Comparison of ENCODE assay signal across 9 cellular contexts in the genomic region with DNA sequence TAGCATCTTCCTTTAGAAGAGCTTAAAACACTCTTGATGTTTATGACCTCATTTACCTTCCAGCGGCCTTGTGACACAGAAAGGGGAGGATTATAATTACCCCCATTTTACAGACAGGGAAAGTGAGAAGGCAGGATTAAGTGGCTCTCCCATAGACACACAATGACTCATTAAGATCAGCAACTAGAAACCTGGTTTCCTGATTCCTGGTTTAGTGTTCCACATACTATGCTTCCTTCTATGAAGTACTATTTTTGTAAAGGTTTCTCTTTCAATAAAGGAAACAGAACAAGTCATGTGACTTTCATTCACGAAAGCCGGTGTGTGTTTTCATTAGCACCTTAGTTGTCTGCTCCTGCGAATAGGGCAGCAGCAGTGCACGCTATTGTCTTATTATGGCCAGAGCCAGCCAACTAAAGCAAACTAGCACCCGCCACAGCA. TPM values are rescaled to one million over a fixed set of nuclear protein-coding genes. Genes with fewer than 3 reads are reported as not detected.
DNase-seq lines count a peak whose midpoint lies in the region; ATAC-seq lines count a peak whose summit lies in the region.
"Had no signal": no experiment of that assay in that cellular context is flagged by ENCODE, and none has a peak within 500 bp of the region (broad histone marks: within the 10 kb centered on the region; RNA-seq: fewer than 3 reads in every experiment).

No MANE protein-coding gene starts in this region.

- peak overlapping the region; percentile 27 to 90 (median 85) for H3K27ac Mint-ChIP-seq in CD4-positive, alpha-beta memory T cell
- H3K27ac Mint-ChIP-seq in activated naive CD4-positive, alpha-beta T cell treated with anti-CD3 and anti-CD28 coated beads, Interleukin-2, amount 50 U/mL, for 72 hours, result peak overlapping the region in 1 of 2 donors; percentile 71
- H3K27ac Mint-ChIP-seq in activated CD8-positive, alpha-beta memory T cell treated with anti-CD3 and anti-CD28 coated beads, Interleukin-2, amount 10 ng/mL, durations not matched to agents 7 days and 5 days, result no peak overlapping the region

- H3K36me3 Mint-ChIP-seq in CD4-positive, alpha-beta memory T cell, result peaks cover 13 to 25% of the 10 kb centered on the region in 2 donors
- H3K36me3 Mint-ChIP-seq in activated naive CD4-positive, alpha-beta T cell treated with anti-CD3 and anti-CD28 coated beads, Interleukin-2, amount 50 U/mL, for 72 hours, result peaks cover 0 to 8% of the 10 kb centered on the region in 2 donors
- H3K36me3 Mint-ChIP-seq in activated CD8-positive, alpha-beta memory T cell treated with anti-CD3 and anti-CD28 coated beads, Interleukin-2, amount 10 ng/mL, durations not matched to agents 7 days and 5 days, result no peaks in the 10 kb centered on the region

- peak overlapping the region; percentile 13 to 19 for H3K4me3 ChIP-seq in CD4-positive, alpha-beta memory T cell (ENCODE audit: low read length in 2 of 2)

- peaks cover 0 to 1% (median 0%) of the 10 kb centered on the region in 8 donors for H3K9me3 Mint-ChIP-seq in CD4-positive, alpha-beta memory T cell
- no peaks in the 10 kb centered on the region for H3K9me3 Mint-ChIP-seq in activated naive CD4-positive, alpha-beta T cell treated with anti-CD3 and anti-CD28 coated beads, Interleukin-2, amount 50 U/mL, for 72 hours
- no peaks in the 10 kb centered on the region for H3K9me3 Mint-ChIP-seq in activated CD8-positive, alpha-beta memory T cell treated with anti-CD3 and anti-CD28 coated beads, Interleukin-2, amount 10 ng/mL, durations not matched to agents 7 days and 5 days (ENCODE audit: low read depth)
- H3K9me3 Mint-ChIP-seq: central memory CD8-positive, alpha-beta T cell had no signal

- H3K27ac ChIP-seq in CD4-positive, alpha-beta memory T cell (ENCODE audit: low read depth, low read length), result no peak overlapping the region

- H3K36me3 ChIP-seq in CD4-positive, alpha-beta memory T cell (ENCODE audit: insufficient read depth, low read length), result no peaks in the 10 kb centered on the region

- CTCF ChIA-PET in CD4-positive, alpha-beta memory T cell (lab: Charles Lee; ENCODE audit: partially characterized antibody), result no interaction called here
- CTCF ChIA-PET in activated CD8-positive, alpha-beta memory T cell treated with anti-CD3 and anti-CD28 coated beads, Interleukin-2, amount 10 ng/mL, durations not matched to agents 7 days and 5 days (lab: Charles Lee), result no interaction called here

- peak; percentile 48 to 78 for ATAC-seq in activated naive CD4-positive, alpha-beta T cell treated with anti-CD3 and anti-CD28 coated beads, Interleukin-2, amount 50 U/mL, for 72 hours
- peak; percentile 88 for ATAC-seq in left colon
- no peak for ATAC-seq in HG02798 (IDR thresholded peaks at IDR 0.05; ENCODE audit: poor library complexity, unreplicated experiment)
- ATAC-seq in activated CD8-positive, alpha-beta memory T cell treated with anti-CD3 and anti-CD28 coated beads, Interleukin-2, amount 10 ng/mL, durations not matched to agents 7 days and 5 days, result no peak

- no peaks in the 10 kb centered on the region for H3K27me3 ChIP-seq in CD4-positive, alpha-beta memory T cell (ENCODE audit: insufficient read depth, low read length)

- peaks cover 58% of the 10 kb centered on the region for H3K4me1 ChIP-seq in CD4-positive, alpha-beta memory T cell (ENCODE audit: insufficient read depth, low read length)

- peak overlapping the region; percentile 39 to 87 (median 74) for H3K4me3 Mint-ChIP-seq in CD4-positive, alpha-beta memory T cell
- no peak overlapping the region for H3K4me3 Mint-ChIP-seq in activated CD8-positive, alpha-beta memory T cell treated with anti-CD3 and anti-CD28 coated beads, Interleukin-2, amount 10 ng/mL, durations not matched to agents 7 days and 5 days

- intact Hi-C loops in CD4-positive, alpha-beta memory T cell (cut with micrococcal nuclease), result loop anchor here (1.0 kb wide), 1 partner anchor 8 kb away; a partner anchor contains a TSS
- intact Hi-C loops in left colon (cut with DNase I, micrococcal nuclease), result loop anchor here in 1 of 2 donors (5.0 kb wide), 1 partner anchor 636 kb away; no protein-coding TSS in a partner anchor

- H3K4me1 Mint-ChIP-seq in CD4-positive, alpha-beta memory T cell, result peaks cover 38 to 70% (median 57%) of the 10 kb centered on the region in 4 donors
- H3K4me1 Mint-ChIP-seq in activated CD8-positive, alpha-beta memory T cell treated with anti-CD3 and anti-CD28 coated beads, Interleukin-2, amount 10 ng/mL, durations not matched to agents 7 days and 5 days, result peaks cover 27% of the 10 kb centered on the region

- DNase-seq in CD4-positive, alpha-beta memory T cell, result peak in 1 of 5 donors; percentile 33
- peak; percentile 75 for DNase-seq in LHCN-M2 (ENCODE audit: low read depth)
- no peak for DNase-seq in activated naive CD4-positive, alpha-beta T cell treated with anti-CD3 and anti-CD28 coated beads, Interleukin-2, amount 50 U/mL, for 72 hours (ENCODE audit: low spot score in 2 of 2)
- DNase-seq in left colon, result no peak
- no peak for DNase-seq in foreskin melanocyte
- DNase-seq in activated CD8-positive, alpha-beta memory T cell treated with anti-CD3 and anti-CD28 coated beads, Interleukin-2, amount 10 ng/mL, durations not matched to agents 7 days and 5 days, result no peak
- no peak for DNase-seq in globus pallidus (ENCODE audit: low spot score)

- H3K9me3 ChIP-seq in CD4-positive, alpha-beta memory T cell (ENCODE audit: control insufficient read depth in 1 of 2, low read length in 2 of 2), result no peaks in the 10 kb centered on the region

- POLR2A ChIA-PET in CD4-positive, alpha-beta memory T cell (lab: Charles Lee; ENCODE audit: partially characterized antibody), result no interaction called here

- no peaks in the 10 kb centered on the region for H3K27me3 Mint-ChIP-seq in CD4-positive, alpha-beta memory T cell
- no peaks in the 10 kb centered on the region for H3K27me3 Mint-ChIP-seq in activated CD8-positive, alpha-beta memory T cell treated with anti-CD3 and anti-CD28 coated beads, Interleukin-2, amount 10 ng/mL, durations not matched to agents 7 days and 5 days
- H3K27me3 Mint-ChIP-seq: central memory CD8-positive, alpha-beta T cell had no signal

RNA-seq across cellular contexts. Expression of a gene that starts 8.3 kb away (rescaled TPM):
- 10 to 100 TPM; 20.9 to 21.4 TPM for total RNA-seq in CD4-positive, alpha-beta memory T cell
- 1 to 10 TPM; 1.3 to 3.5 TPM for polyA plus RNA-seq in CD4-positive, alpha-beta memory T cell
- total RNA-seq in LHCN-M2 (2014; rRNA removed), result 37.8 and 46.7 TPM in 2 replicates
- polyA plus RNA-seq in LHCN-M2 (2012), result 17.9 TPM
- total RNA-seq in activated naive CD4-positive, alpha-beta T cell treated with anti-CD3 and anti-CD28 coated beads, Interleukin-2, amount 50 U/mL, for 72 hours, result 1 to 10 TPM; 2.4 to 3.7 TPM
- total RNA-seq in left colon, result 10 to 100 TPM; 11.4 to 17.9 TPM
- total RNA-seq in activated CD8-positive, alpha-beta memory T cell treated with anti-CD3 and anti-CD28 coated beads, Interleukin-2, amount 10 ng/mL, durations not matched to agents 7 days and 5 days, result 1 to 10 TPM; 1.6 to 2.0 TPM

Comparison
In these comparisons a context has a peak if more than half of its experiments do, and no peak if none do; other contexts are left out.
1. ATAC-seq: peak in activated naive CD4-positive, alpha-beta T cell treated with anti-CD3 and anti-CD28 coated beads, Interleukin-2, amount 50 U/mL, for 72 hours (2 of 2) and left colon (single experiment); none in HG02798 (single experiment) and activated CD8-positive, alpha-beta memory T cell treated with anti-CD3 and anti-CD28 coated beads, Interleukin-2, amount 10 ng/mL, durations not matched to agents 7 days and 5 days (single experiment).